ENCODE assay signal across 20 cellular contexts in genomic region chr20:22373164-22373895, GRCh38.
"Had no signal": no experiment of that assay in that cellular context is flagged by ENCODE, and none has a peak within 500 bp of the region (broad histone marks: within the 10 kb centered on the region; RNA-seq: fewer than 3 reads in every experiment).

No MANE protein-coding gene starts in this region.

- H3K9me3 Mint-ChIP-seq: activated CD8-positive, alpha-beta T cell treated with anti-CD3 and anti-CD28 coated beads for 36 hours; activated naive CD4-positive, alpha-beta T cell treated with anti-CD3 and anti-CD28 coated beads, Interleukin-2, amount 50 U/mL, for 24 hours; stimulated activated naive B cell treated with anti-CD40 and anti-IgM and Interleukin-4, amounts not matched to agents 10 μg/mL and 1 μg/mL and 100 μg/mL, for 72 hours; WTC11 had no signal

- ATAC-seq: activated CD8-positive, alpha-beta T cell treated with anti-CD3 and anti-CD28 coated beads for 36 hours; esophagus mucosa; right cardiac atrium; stimulated activated naive B cell treated with anti-CD40 and anti-IgM and Interleukin-4, amounts not matched to agents 10 μg/mL and 1 μg/mL and 100 μg/mL, for 72 hours; WTC11 had no signal

- H3K27me3 Mint-ChIP-seq: activated CD8-positive, alpha-beta T cell treated with anti-CD3 and anti-CD28 coated beads for 36 hours; activated naive CD4-positive, alpha-beta T cell treated with anti-CD3 and anti-CD28 coated beads, Interleukin-2, amount 50 U/mL, for 24 hours; stimulated activated naive B cell treated with anti-CD40 and anti-IgM and Interleukin-4, amounts not matched to agents 10 μg/mL and 1 μg/mL and 100 μg/mL, for 72 hours had no signal

- H3K36me3 ChIP-seq: adrenal gland, cardiac muscle cell, prostate gland, thyroid gland, vagina had no signal

- H3K36me3 Mint-ChIP-seq: activated naive CD4-positive, alpha-beta T cell treated with anti-CD3 and anti-CD28 coated beads, Interleukin-2, amount 50 U/mL, for 24 hours; stimulated activated naive B cell treated with anti-CD40 and anti-IgM and Interleukin-4, amounts not matched to agents 10 μg/mL and 1 μg/mL and 100 μg/mL, for 72 hours; WTC11 had no signal

- H3K4me1 ChIP-seq: adrenal gland, prostate gland, vagina had no signal

- H3K27me3 ChIP-seq: adrenal gland, thyroid gland, vagina had no signal

- DNase-seq: activated CD4-positive, alpha-beta T cell treated with anti-CD3 and anti-CD28 coated beads for 48 hours; activated CD8-positive, alpha-beta memory T cell treated with anti-CD3 and anti-CD28 coated beads, Interleukin-2, amount 50 U/mL, for 4 hours; activated CD8-positive, alpha-beta T cell treated with anti-CD3 and anti-CD28 coated beads for 36 hours; activated effector memory CD4-positive, alpha-beta T cell treated with anti-CD3 and anti-CD28 coated beads, Interleukin-2, amount 50 U/mL, for 16 hours; activated T-cell treated with anti-CD3 and anti-CD28 coated beads, Interleukin-2, amount 50 U/mL, for 48 hours; adrenal gland; kidney; right cardiac atrium; stimulated activated CD4-positive, alpha-beta T cell treated with anti-CD3 and anti-CD28 coated beads, Interleukin-15, amount 100 ng/mL, for 24 hours; stimulated activated CD4-positive, alpha-beta T cell treated with anti-CD3 and anti-CD28 coated beads, Interleukin-4, amount 100 ng/mL, for 1 hour; stimulated activated naive B cell treated with anti-CD40 and anti-IgM and Interleukin-4, amounts not matched to agents 10 μg/mL and 1 μg/mL and 100 μg/mL, for 72 hours; thyroid gland had no signal

- H3K27ac ChIP-seq: adrenal gland, cardiac muscle cell, hepatocyte, prostate gland, skin epidermis, vagina had no signal

- H3K9me3 ChIP-seq: adrenal gland, prostate gland, thyroid gland, vagina had no signal

- H3K4me3 ChIP-seq: adrenal gland, cardiac muscle cell, hepatocyte, prostate gland, skin epidermis, thyroid gland, vagina had no signal

- H3K4me3 Mint-ChIP-seq: activated CD8-positive, alpha-beta T cell treated with anti-CD3 and anti-CD28 coated beads for 36 hours; activated naive CD4-positive, alpha-beta T cell treated with anti-CD3 and anti-CD28 coated beads, Interleukin-2, amount 50 U/mL, for 24 hours; stimulated activated naive B cell treated with anti-CD40 and anti-IgM and Interleukin-4, amounts not matched to agents 10 μg/mL and 1 μg/mL and 100 μg/mL, for 72 hours; WTC11 had no signal

- H3K27ac Mint-ChIP-seq: activated CD8-positive, alpha-beta T cell treated with anti-CD3 and anti-CD28 coated beads for 36 hours; activated naive CD4-positive, alpha-beta T cell treated with anti-CD3 and anti-CD28 coated beads, Interleukin-2, amount 50 U/mL, for 24 hours; stimulated activated naive B cell treated with anti-CD40 and anti-IgM and Interleukin-4, amounts not matched to agents 10 μg/mL and 1 μg/mL and 100 μg/mL, for 72 hours; WTC11 had no signal
